ENCODE assay signal across 10 cellular contexts in the genomic region with DNA sequence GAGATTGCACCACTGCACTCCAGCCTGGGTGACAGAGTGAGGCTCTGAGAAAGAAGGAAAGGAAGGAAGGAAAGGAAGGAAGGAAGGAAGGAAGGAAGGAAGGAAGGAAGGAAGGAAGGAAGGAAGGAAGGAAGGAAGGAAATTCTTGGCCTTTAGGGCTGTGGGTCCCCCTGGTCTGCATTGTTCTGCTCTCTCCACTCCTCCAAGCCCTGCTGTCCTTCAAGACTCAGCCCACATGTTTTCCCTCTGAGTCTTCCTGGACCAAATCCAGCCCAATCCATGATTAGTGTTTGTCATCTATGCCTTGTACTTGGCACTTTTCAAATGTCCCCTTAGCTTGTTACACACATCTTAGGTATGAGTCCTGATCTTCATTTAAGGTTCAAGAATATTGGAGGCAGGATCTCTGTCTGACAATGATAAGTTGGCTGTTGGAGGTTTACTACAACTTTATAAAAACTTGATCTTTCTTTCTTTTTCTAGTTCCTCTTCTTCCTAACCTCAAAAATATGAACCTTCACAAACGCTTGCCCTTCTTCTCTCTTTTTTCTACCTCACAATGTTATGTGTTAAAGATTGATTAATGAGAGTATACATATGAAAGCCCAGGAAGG. TPM values are rescaled to one million over a fixed set of nuclear protein-coding genes. Genes with fewer than 3 reads are reported as not detected.
DNase-seq lines count a peak whose midpoint lies in the region; ATAC-seq and TF ChIP-seq lines count a peak whose summit lies in the region.
"Had no signal": no experiment of that assay in that cellular context is flagged by ENCODE, and none has a peak within 500 bp of the region (broad histone marks: within the 10 kb centered on the region; RNA-seq: fewer than 3 reads in every experiment).

No MANE protein-coding gene starts in this region.

- H3K27ac Mint-ChIP-seq in HFFc6, result peak overlapping the region; percentile 73

- no peak for TF ChIP-seq CTCF in HFFc6 (IDR thresholded peaks at IDR 0.05)

- DNase-seq in HFFc6 (peak; percentile 74), NCI-H226 (peak; percentile 21), hepatic stellate cell (ENCODE audit: low spot score) (peak; percentile 45), occipital lobe (lab: John Stamatoyannopoulos, UW) (no peak), HuH-7.5 (ENCODE audit: low spot score) (no peak)
- no peak for DNase-seq in stimulated activated CD4-positive, alpha-beta T cell treated with anti-CD3 and anti-CD28 coated beads, Interleukin-4, amount 100 ng/mL, for 24 hours
- DNase-seq: activated CD4-positive, CD25-positive, alpha-beta regulatory T cell; effector CD4-positive, alpha-beta T cell; naive thymus-derived CD4-positive, alpha-beta T cell had no signal

- peaks cover 24% of the 10 kb centered on the region for H3K4me1 Mint-ChIP-seq in HFFc6 (ENCODE audit: low read depth)

- no peaks in the 10 kb centered on the region for H3K9me3 Mint-ChIP-seq in HFFc6

- H3K27me3 Mint-ChIP-seq in HFFc6 (ENCODE audit: insufficient read depth), result no peaks in the 10 kb centered on the region

- no peaks in the 10 kb centered on the region for H3K36me3 Mint-ChIP-seq in HFFc6 (ENCODE audit: low read depth)

- peak; percentile 26 for ATAC-seq in GM18868 (IDR thresholded peaks at IDR 0.05; ENCODE audit: unreplicated experiment)
- ATAC-seq: naive thymus-derived CD4-positive, alpha-beta T cell had no signal

- peak overlapping the region; percentile 11 for H3K4me3 Mint-ChIP-seq in HFFc6
- H3K4me3 Mint-ChIP-seq: naive thymus-derived CD4-positive, alpha-beta T cell had no signal

RNA-seq across cellular contexts. Expression of gene INTS6, which starts 48.9 kb away (rescaled TPM):
- total RNA-seq in HFFc6 (2021; fragmentation: NEBNext Ultra II Directional; extraction: Animal tissue kit (Norgen Biotek cat#: 25700)), result 10 to 100 TPM; 32.4 to 38.6 (median 33.5) TPM
- total RNA-seq in occipital lobe, result 52.9 TPM

Comparison
In these comparisons a context has a peak if more than half of its experiments do, and no peak if none do; other contexts are left out.
1. DNase-seq: peak in HFFc6 (single experiment), NCI-H226 (single experiment) and hepatic stellate cell (single experiment); none in stimulated activated CD4-positive, alpha-beta T cell treated with anti-CD3 and anti-CD28 coated beads, Interleukin-4, amount 100 ng/mL, for 24 hours (single experiment), occipital lobe (single experiment) and HuH-7.5 (single experiment).